Comparison of ENCODE assay signal across 11 cellular contexts in the genomic region with DNA sequence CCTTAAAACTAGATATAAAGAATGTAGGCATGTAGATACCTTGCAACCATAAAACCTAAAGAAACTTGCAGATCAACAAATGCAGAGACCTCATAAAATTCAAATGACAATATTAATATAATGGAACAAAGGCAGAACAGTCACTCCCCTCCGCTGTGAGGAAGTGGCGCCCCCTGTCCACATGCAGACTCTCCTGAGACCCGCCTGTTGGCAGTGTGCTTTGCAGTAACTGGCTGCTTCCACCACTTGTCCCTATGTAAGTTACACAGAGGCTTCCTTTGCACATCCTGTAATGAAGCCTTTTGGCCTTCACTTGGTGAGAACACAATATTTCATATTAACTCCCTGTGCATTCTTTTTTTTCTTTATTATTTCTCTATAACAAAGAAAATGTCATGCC. TPM values are rescaled to one million over a fixed set of nuclear protein-coding genes. Genes with fewer than 3 reads are reported as not detected.
DNase-seq lines count a peak whose midpoint lies in the region; ATAC-seq, FAIRE-seq and TF ChIP-seq lines count a peak whose summit lies in the region.
"Not testable (repeated sequence)": the region's sequence is repeated elsewhere in the genome, so short reads cannot be mapped to it uniquely, and the experiment has no call there.
"Had no signal": no experiment of that assay in that cellular context is flagged by ENCODE, and none has a peak within 500 bp of the region (broad histone marks: within the 10 kb centered on the region; RNA-seq: fewer than 3 reads in every experiment).

No MANE protein-coding gene starts in this region.

- 60% methylated on average over 1 of the region's 3 CpGs for WGBS in SK-N-SH (ENCODE audit: low lambda C conversion rate)
- 8% methylated on average over 3 of the region's 3 CpGs for WGBS in GM12878 (ENCODE audit: insufficient coverage, insufficient replicate concordance, low lambda C conversion rate, missing lambda C conversion rate)
- WGBS in endodermal cell (ENCODE audit: insufficient coverage in 1 of 2, insufficient read length in 1 of 2), 2 experiments: no CpG with 5 or more reads among the region's 3 CpGs

- in situ Hi-C loops in GM12878 (cut with MboI): not testable (repeated sequence)

- not testable (repeated sequence) for TF ChIP-seq CTCF in DND-41 (IDR thresholded peaks at IDR 0.05; ENCODE audit: borderline replicate concordance, extremely low read depth, low read length, poor library complexity, severe bottlenecking); HCT116 (IDR thresholded peaks at IDR 0.05 in 2 of 3, conservative IDR thresholded peaks at IDR 0.05 in 1 of 3; ENCODE audit: borderline replicate concordance in 1 of 3, insufficient read depth in 1 of 3, low read depth in 2 of 3, low read length in 2 of 3); WTC11 (IDR thresholded peaks at IDR 0.05); GM12878 (IDR thresholded peaks at IDR 0.05 in 2 of 3, conservative IDR thresholded peaks at IDR 0.05 in 1 of 3; ENCODE audit: control insufficient read depth in 2 of 3, extremely low read depth in 1 of 3, insufficient read depth in 1 of 3, low read depth in 3 of 3, low read length in 3 of 3)
- TF ChIP-seq CTCF in SK-N-SH (IDR thresholded peaks at IDR 0.05) (peak; percentile 7; the same call in 1 of the 2 replicates), endodermal cell (conservative IDR thresholded peaks at IDR 0.05) (peak; percentile 58), osteocyte (IDR thresholded peaks at IDR 0.05) (peak; percentile 6)

- not testable (repeated sequence) for H3K9ac ChIP-seq in DND-41 (ENCODE audit: low read depth, low read length); HCT116 (ENCODE audit: low read length); SK-N-SH; GM12878 (ENCODE audit: control insufficient read depth, insufficient read depth, low read length); endodermal cell (ENCODE audit: extremely low read depth, low read length, poor library complexity, severe bottlenecking)

- H3K4me3 ChIP-seq in DND-41 (ENCODE audit: low read depth in 1 of 2, low read length in 2 of 2); HCT116 (replicated peaks in 1 of 2; ENCODE audit: low read depth in 1 of 2, low read length in 2 of 2); SK-N-SH (ENCODE audit: low read depth in 2 of 2, low read length in 1 of 2); GM12878; endodermal cell (ENCODE audit: low read length): not testable (repeated sequence)

- not testable (repeated sequence) for H3K27ac Mint-ChIP-seq in WTC11; endodermal cell; osteocyte (ENCODE audit: unreplicated experiment)

- H3K36me3 Mint-ChIP-seq in WTC11; endodermal cell (ENCODE audit: low read depth); osteocyte (ENCODE audit: unreplicated experiment): not testable (repeated sequence)

- RAD21 ChIA-PET in HCT116 (lab: Charles Lee; ENCODE audit: low non-redundant PET in 1 of 2, low total read pairs in 2 of 2, uncharacterized antibody in 2 of 2, unreplicated experiment in 2 of 2); GM12878 (lab: Charles Lee; ENCODE audit: unreplicated experiment): not testable (repeated sequence)

- H3K36me3 ChIP-seq in DND-41 (ENCODE audit: insufficient read depth, low read length); HCT116 (ENCODE audit: control insufficient read depth in 1 of 2, insufficient read depth in 2 of 2, low read length in 2 of 2); SK-N-SH (replicated peaks in 1 of 2; ENCODE audit: control insufficient read depth in 1 of 2, insufficient read depth in 2 of 2, low read length in 1 of 2); GM12878 (ENCODE audit: control insufficient read depth in 2 of 2, insufficient read depth in 2 of 2, low read length in 1 of 2); endodermal cell (ENCODE audit: control insufficient read depth, insufficient read depth, low read length): not testable (repeated sequence)

- TF ChIP-seq POLR2A in HCT116 (IDR thresholded peaks at IDR 0.05; ENCODE audit: borderline replicate concordance, extremely low read depth, insufficient read depth, insufficient read length); GM12878 (IDR thresholded peaks at IDR 0.05; ENCODE audit: low read depth, low read length): not testable (repeated sequence)

- POLR2A ChIA-PET in HCT116 (lab: Charles Lee); SK-N-SH (lab: Yijun Ruan, JAX); WTC11 (lab: Charles Lee); GM12878 (lab: Charles Lee): not testable (repeated sequence)

- intact Hi-C loops in HCT116 (cut with micrococcal nuclease); GM12878 (cut with micrococcal nuclease; ENCODE audit: unreplicated experiment): not testable (repeated sequence)

- ATAC-seq in DND-41 (ENCODE audit: insufficient read depth, low read depth): peak; percentile 66; the same call in 2 of the 3 replicates
- peak; percentile 91 for ATAC-seq in HCT116
- peak; percentile 96 for ATAC-seq in WTC11
- 0 out of 3 replicates have a peak, but pooled peaks have one; percentile 26 for ATAC-seq in GM12878

- not testable (repeated sequence) for H3K27me3 Mint-ChIP-seq in WTC11 (ENCODE audit: low read depth); endodermal cell (ENCODE audit: insufficient read depth)
- peaks cover 10% of the 10 kb centered on the region for H3K27me3 Mint-ChIP-seq in osteocyte (ENCODE audit: unreplicated experiment)

- H2AFZ ChIP-seq in DND-41 (ENCODE audit: low read depth, low read length); HCT116 (ENCODE audit: low read depth, low read length, poor library complexity, severe bottlenecking); SK-N-SH (ENCODE audit: low read depth); GM12878 (ENCODE audit: control insufficient read depth, low read depth, low read length): not testable (repeated sequence)

- not testable (repeated sequence) for TF ChIP-seq EP300 in SK-N-SH (IDR thresholded peaks at IDR 0.05; ENCODE audit: borderline replicate concordance in 1 of 2, low read depth in 1 of 2, low read length in 1 of 2); GM12878 (IDR thresholded peaks at IDR 0.05; ENCODE audit: borderline replicate concordance in 1 of 2, control insufficient read depth in 1 of 2, low read depth in 2 of 2, low read length in 2 of 2)

- not testable (repeated sequence) for H3K4me1 Mint-ChIP-seq in WTC11; endodermal cell; osteocyte (ENCODE audit: unreplicated experiment)

- H3F3A ChIP-seq in SK-N-SH (replicated peaks; ENCODE audit: insufficient read depth): not testable (repeated sequence)

- H4K20me1 ChIP-seq in DND-41 (ENCODE audit: insufficient read depth, low read length); HCT116 (ENCODE audit: insufficient read depth); SK-N-SH (ENCODE audit: insufficient read depth); GM12878 (ENCODE audit: control insufficient read depth, insufficient read depth): not testable (repeated sequence)

- H3K79me2 ChIP-seq in DND-41 (ENCODE audit: insufficient read depth, low read length); HCT116 (ENCODE audit: insufficient read depth, low read length); SK-N-SH (ENCODE audit: insufficient read depth); GM12878 (ENCODE audit: control insufficient read depth, insufficient read depth, low read length): not testable (repeated sequence)

- CTCF ChIA-PET in HCT116 (lab: Charles Lee); SK-N-SH (lab: Yijun Ruan, JAX); WTC11 (lab: Charles Lee); GM12878 (lab: Yijun Ruan, JAX): not testable (repeated sequence)

- not testable (repeated sequence) for TF ChIP-seq RAD21 in HCT116 (IDR thresholded peaks at IDR 0.05; ENCODE audit: low read depth); SK-N-SH (IDR thresholded peaks at IDR 0.05; ENCODE audit: low read length); GM12878 (IDR thresholded peaks at IDR 0.05; ENCODE audit: insufficient read depth, low read depth, low read length)

- not testable (repeated sequence) for H3K4me3 Mint-ChIP-seq in WTC11; endodermal cell; osteocyte (ENCODE audit: unreplicated experiment)

- BruUV-seq in HCT116 (replicated peaks; lab: Mats Ljungman, UMichigan); GM12878 (replicated peaks; lab: Mats Ljungman, UMichigan): not testable (repeated sequence)

- not testable (repeated sequence) for H3K4me1 ChIP-seq in DND-41 (ENCODE audit: insufficient read depth, low read length); HCT116 (ENCODE audit: control insufficient read depth in 1 of 2, insufficient read depth in 2 of 2, low read length in 2 of 2); SK-N-SH (ENCODE audit: control insufficient read depth in 1 of 2, insufficient read depth in 2 of 2, low read depth in 1 of 2, low read length in 1 of 2); GM12878 (ENCODE audit: control insufficient read depth, insufficient read depth, low read length); endodermal cell (ENCODE audit: control insufficient read depth, insufficient read depth, low read length)

- DNase-seq in DND-41 (peak; percentile 13), WTC11 (ENCODE audit: low spot score) (peak; percentile 33), endodermal cell (peak; percentile 39)
- not testable (repeated sequence) for DNase-seq in HCT116 (ENCODE audit: low read depth, low spot score); SK-N-SH; GM12878 (ENCODE audit: low read depth, low spot score); osteocyte (ENCODE audit: extremely low spot score, unreplicated experiment)

- not testable (repeated sequence) for H3K27ac ChIP-seq in DND-41 (ENCODE audit: low read length); HCT116 (ENCODE audit: low read depth, low read length); SK-N-SH (ENCODE audit: low read depth in 2 of 2, low read length in 1 of 2); GM12878 (ENCODE audit: control insufficient read depth, insufficient read depth); endodermal cell (ENCODE audit: low read depth, low read length)

- not testable (repeated sequence) for FAIRE-seq in GM12878 (lab: Jason Lieb, UNC)

- H3K9me2 ChIP-seq in HCT116 (ENCODE audit: insufficient read depth); SK-N-SH: not testable (repeated sequence)

- not testable (repeated sequence) for H3K4me2 ChIP-seq in DND-41 (ENCODE audit: insufficient read depth, low read length); HCT116 (ENCODE audit: low read length); SK-N-SH; GM12878 (ENCODE audit: control insufficient read depth, insufficient read depth)

- SMC1A ChIA-PET in GM12878 (lab: Charles Lee; ENCODE audit: uncharacterized antibody, unreplicated experiment): not testable (repeated sequence)

- not testable (repeated sequence) for H3K27me3 ChIP-seq in DND-41 (ENCODE audit: insufficient read depth, low read length, poor library complexity); HCT116 (ENCODE audit: insufficient read depth, low read length); SK-N-SH (ENCODE audit: insufficient read depth); GM12878 (replicated peaks in 1 of 2; ENCODE audit: control insufficient read depth in 2 of 2, insufficient read depth in 2 of 2, low read length in 1 of 2); endodermal cell (ENCODE audit: control insufficient read depth, insufficient read depth, low read length, poor library complexity, severe bottlenecking)

- not testable (repeated sequence) for H3K9me3 ChIP-seq in DND-41 (ENCODE audit: insufficient read depth, low read length, severe bottlenecking); HCT116 (ENCODE audit: control insufficient read depth in 1 of 2, insufficient read depth in 1 of 2, low read depth in 1 of 2, low read length in 2 of 2); SK-N-SH; GM12878 (replicated peaks; ENCODE audit: control insufficient read depth, insufficient read depth, low read length); endodermal cell (ENCODE audit: control insufficient read depth, low read length)

- H3K9me3 Mint-ChIP-seq in WTC11; endodermal cell; osteocyte (ENCODE audit: unreplicated experiment): not testable (repeated sequence)

RNA-seq across cellular contexts. Expression of a gene that starts 36.3 kb away (rescaled TPM):
- 0.15 TPM for total RNA-seq in HCT116 (2021; ENCODE audit: unreplicated experiment)
- polyA plus RNA-seq in HCT116 (2012): 0.05 and 0.16 TPM in 2 replicates
- polyA plus RNA-seq in SK-N-SH (2012; rRNA removed): 0.05 and 0.19 TPM in 2 replicates
- 0.04 and 0.06 TPM in 2 replicates for polyA plus RNA-seq in SK-N-SH (2012; cell fraction: cytosol; rRNA removed)
- polyA plus RNA-seq in SK-N-SH (2012; cell fraction: nucleus; rRNA removed): 0.07 and 0.23 TPM in 2 replicates
- 0.07 to 0.25 TPM (median 0.15 TPM) in 3 replicates for total RNA-seq in WTC11 (2021)
- total RNA-seq in GM12878 (2013; cell fraction: nucleolus; rRNA removed): 0.17 and 0.23 TPM in 2 replicates
- 0.44 and 0.73 TPM in 2 replicates for total RNA-seq in GM12878 (2014; rRNA removed)
- 0.27 and 0.32 TPM in 2 replicates for total RNA-seq in GM12878 (2014; rRNA removed; fragmentation: Illumina TruSeq; extraction: Trizol)
- total RNA-seq in GM12878 (2021): 0.58 and 0.90 TPM in 2 replicates
- not detected for polyA plus RNA-seq in GM12878 (2011; ENCODE audit: low read depth)
- 0.19 and 0.24 TPM in 2 replicates for polyA plus RNA-seq in GM12878 (2011; rRNA removed)
- 0.22 and 0.30 TPM in 2 replicates for polyA plus RNA-seq in GM12878 (2011; cell fraction: cytosol; rRNA removed)
- polyA plus RNA-seq in GM12878 (2011; cell fraction: nucleus; rRNA removed): 0.23 and 0.30 TPM in 2 replicates
- 0.11 and 0.12 TPM in 2 replicates for polyA plus RNA-seq in GM12878 (2012)
- 0.05 and 0.26 TPM in 2 replicates for polyA plus RNA-seq in GM12878 (2014; fragmentation: Illumina TruSeq; extraction: Trizol)
- polyA plus RNA-seq in GM12878 (2014; fragmentation: Nextera tagmentation; extraction: Ambion mirVana): not detected
- polyA plus RNA-seq in GM12878 (2014; rRNA removed): 0.22 and 0.53 TPM in 2 replicates
- polyA plus RNA-seq in GM12878 (2016; fragmentation: Nextera tagmentation; extraction: Ambion mirVana): under 1 TPM in 1 of 2 experiments, not detected in 1; 0.07 TPM
- 0.46 TPM in 1 of 2 replicates, not detected in the other for polyA minus RNA-seq in GM12878 (2011; rRNA and poly(A)+ RNA removed)
- polyA minus RNA-seq in GM12878 (2011; cell fraction: cytosol; rRNA and poly(A)+ RNA removed): not detected in 2 replicates
- polyA minus RNA-seq in GM12878 (2011; cell fraction: nucleus; rRNA and poly(A)+ RNA removed): 0.19 and 0.36 TPM in 2 replicates
- total RNA-seq in endodermal cell: under 1 TPM in 1 of 2 donors, not detected in 1; 0.35 TPM
- polyA plus RNA-seq in endodermal cell (2013, experiment 1 of 2): not detected
- not detected for polyA plus RNA-seq in endodermal cell (2013, experiment 2 of 2)
- 0.76 and 0.89 TPM in 2 replicates for total RNA-seq in osteocyte
- total RNA-seq: GM23248, H4 had no signal
- polyA plus RNA-seq: CD14-positive monocyte; CD8-positive, alpha-beta memory T cell; GM23248 had no signal

Comparison
In these comparisons a context has a peak if more than half of its experiments do, and no peak if none do; other contexts are left out.
1. ATAC-seq: peak in every context shown above with its lines; median percentile 96 in WTC11; 91 in HCT116; 66 in DND-41; 26 in GM12878.